ENCODE assay signal across 1 cellular context in genomic region chr2:9405636-9406035, GRCh38.
TF ChIP-seq lines count a peak whose summit lies in the region.

No MANE protein-coding gene starts in this region.

TF ChIP-seq in IMR-90, 13 proteins besides CTCF, POLR2A, EP300 and RAD21 (continued from another document):
- TF ChIP-seq CHD1 (IDR thresholded peaks at IDR 0.05; ENCODE audit: low read depth, low read length) (no peak), BHLHE40 (IDR thresholded peaks at IDR 0.05; ENCODE audit: low read depth, low read length) (no peak), USF2 (IDR thresholded peaks at IDR 0.05; ENCODE audit: low read depth, low read length) (no peak), SMC3 (IDR thresholded peaks at IDR 0.05; ENCODE audit: low read depth, low read length) (no peak)
